8 cellular contexts compared by ENCODE assay signal in the genomic region with DNA sequence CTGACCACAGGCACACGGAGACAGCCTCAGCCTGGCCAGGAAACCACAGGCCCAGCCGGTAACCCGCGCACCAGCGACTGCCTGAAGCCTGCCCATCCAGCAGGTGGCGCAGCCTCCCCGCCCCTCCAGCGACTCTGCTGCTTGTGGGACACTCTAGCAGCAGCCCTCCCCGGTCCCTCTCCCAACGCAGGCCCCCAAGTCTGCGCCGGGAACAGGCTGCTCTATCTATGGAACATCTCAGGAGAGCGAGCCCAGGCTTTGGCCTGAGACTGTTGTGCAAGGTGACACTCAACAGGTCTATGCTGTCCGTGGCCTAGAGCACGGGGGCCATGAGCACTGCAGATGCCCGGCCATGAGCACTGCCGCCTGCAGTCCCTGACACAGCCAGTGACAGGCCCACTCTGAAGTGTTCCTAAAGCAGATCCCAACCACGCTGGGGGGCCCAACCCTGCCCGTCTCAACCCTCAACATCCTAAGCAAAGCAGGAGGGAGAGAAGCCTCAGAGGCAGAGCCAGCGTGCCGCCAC. TPM values are rescaled to one million over a fixed set of nuclear protein-coding genes. Genes with fewer than 3 reads are reported as not detected.
A peak's percentile ranks its signal among the peaks of the same experiment; 100 is the strongest.
DNase-seq lines count a peak whose midpoint lies in the region; FAIRE-seq and TF ChIP-seq lines count a peak whose summit lies in the region.

No MANE protein-coding gene starts in this region.

- peaks cover 71% of the 10 kb centered on the region for H3K36me3 ChIP-seq in A673 (ENCODE audit: insufficient read depth, low read length, poor library complexity, severe bottlenecking)
- no peaks in the 10 kb centered on the region for H3K36me3 ChIP-seq in testis (ENCODE audit: low read depth, missing control alignments)
- peaks cover 8 to 16% of the 10 kb centered on the region in 2 donors for H3K36me3 ChIP-seq in prostate gland
- peaks cover 73% of the 10 kb centered on the region for H3K36me3 ChIP-seq in effector memory CD4-positive, alpha-beta T cell (ENCODE audit: control insufficient read depth, insufficient read depth, low read length)

- WGBS in testis, 2 donors = 78 to 92% methylated on average over 8 to 21 of the region's 21 CpGs
- WGBS in prostate gland = 84% methylated on average over 17 of the region's 21 CpGs

- FAIRE-seq in GM12892 (lab: Jason Lieb, UNC) = no peak

- no TSS peak for BruUV-seq in A673 (replicated peaks; lab: Mats Ljungman, UMichigan)

- H3K27me3 ChIP-seq in A673 (replicated peaks; ENCODE audit: insufficient read depth, low read depth, low read length, poor library complexity) (no peaks in the 10 kb centered on the region), testis (no peaks in the 10 kb centered on the region), prostate gland (replicated peaks; ENCODE audit: insufficient read depth) (no peaks in the 10 kb centered on the region)
- no peaks in the 10 kb centered on the region for H3K27me3 ChIP-seq in effector memory CD4-positive, alpha-beta T cell (replicated peaks; ENCODE audit: control insufficient read depth, insufficient read depth, low read length, poor library complexity, severe bottlenecking)

- POLR2A ChIA-PET in A673 (lab: Charles Lee; ENCODE audit: low non-redundant PET) = no interaction called here

- intact Hi-C loops in A673 (cut with micrococcal nuclease; ENCODE audit: unreplicated experiment) = no loop called here
- intact Hi-C loops in testis (cut with DNase I; ENCODE audit: low total_unique reads) = no loop called here
- intact Hi-C loops in prostate gland (cut with DNase I) = no loop called here

- no peaks in the 10 kb centered on the region for H3K9me3 ChIP-seq in A673 (ENCODE audit: low read depth, low read length, poor library complexity, severe bottlenecking)
- no peaks in the 10 kb centered on the region for H3K9me3 ChIP-seq in testis
- H3K9me3 ChIP-seq in prostate gland = no peaks in the 10 kb centered on the region
- no peaks in the 10 kb centered on the region for H3K9me3 ChIP-seq in effector memory CD4-positive, alpha-beta T cell (ENCODE audit: control insufficient read depth, low read length)

- peak; percentile 62 for TF ChIP-seq CTCF in A673 (conservative IDR thresholded peaks at IDR 0.05; ENCODE audit: low read depth, low read length)
- peak; percentile 90 for TF ChIP-seq CTCF in VCaP (conservative IDR thresholded peaks at IDR 0.05)
- peak in 2 of 3 experiments; percentile 4 to 6 for TF ChIP-seq CTCF in testis (IDR thresholded peaks at IDR 0.05)
- peak in 2 of 4 experiments; percentile 22 to 32 for TF ChIP-seq CTCF in prostate gland (IDR thresholded peaks at IDR 0.05)

- no peaks in the 10 kb centered on the region for H3K4me1 ChIP-seq in A673 (ENCODE audit: insufficient read depth, low read length, poor library complexity, severe bottlenecking)
- no peaks in the 10 kb centered on the region for H3K4me1 ChIP-seq in testis
- H3K4me1 ChIP-seq in prostate gland (replicated peaks) = no peaks in the 10 kb centered on the region
- H3K4me1 ChIP-seq in effector memory CD4-positive, alpha-beta T cell (ENCODE audit: control insufficient read depth, insufficient read depth, low read length, poor library complexity, severe bottlenecking) = no peaks in the 10 kb centered on the region

- no peak for TF ChIP-seq POLR2A in GM12892 (IDR thresholded peaks at IDR 0.05; ENCODE audit: low read depth, low read length)
- TF ChIP-seq POLR2A in testis (IDR thresholded peaks at IDR 0.05) = no peak
- TF ChIP-seq POLR2A in prostate gland (IDR thresholded peaks at IDR 0.05) = no peak

- no peak overlapping the region for H3K4me3 ChIP-seq in A673 (ENCODE audit: low read depth, low read length, poor library complexity, severe bottlenecking)
- H3K4me3 ChIP-seq in testis = no peak overlapping the region
- H3K4me3 ChIP-seq in prostate gland = no peak overlapping the region
- no peak overlapping the region for H3K4me3 ChIP-seq in effector memory CD4-positive, alpha-beta T cell (ENCODE audit: insufficient read depth, low read depth, low read length, poor library complexity, severe bottlenecking)

- H3K27ac ChIP-seq in A673 (ENCODE audit: low read depth, low read length, poor library complexity, severe bottlenecking) = no peak overlapping the region
- peak overlapping the region; percentile 4; the same call in 1 of the 2 replicates for H3K27ac ChIP-seq in VCaP
- H3K27ac ChIP-seq in testis = no peak overlapping the region
- no peak overlapping the region for H3K27ac ChIP-seq in prostate gland
- no peak overlapping the region for H3K27ac ChIP-seq in effector memory CD4-positive, alpha-beta T cell (ENCODE audit: insufficient read depth, low read length, poor library complexity, severe bottlenecking)

- peak; percentile 41 for DNase-seq in A673 (ENCODE audit: low spot score)
- peak; percentile 57 for DNase-seq in GM12892 (ENCODE audit: insufficient read length)
- DNase-seq in germinal center (ENCODE audit: low spot score) = peak; percentile 65
- peak; percentile 43 for DNase-seq in testis
- no peak for DNase-seq in Ammon's horn (ENCODE audit: low spot score)
- no peak for DNase-seq in prostate gland (ENCODE audit: low spot score)
- DNase-seq in effector memory CD4-positive, alpha-beta T cell = no peak

- CTCF ChIA-PET in A673 (lab: Charles Lee) = no interaction called here

RNA-seq across cellular contexts. Expression of gene WDR4, which starts 28.4 kb away (rescaled TPM):
- 54.2 and 55.3 TPM in 2 replicates for total RNA-seq in A673 (2021)
- polyA plus RNA-seq in GM12892 (2012; ENCODE audit: missing spikeins) = 10.4 TPM
- total RNA-seq in testis = 10 to 100 TPM; 24.8 to 24.9 TPM
- 14.2 TPM for polyA plus RNA-seq in testis (ENCODE audit: insufficient read depth, low read depth, low replicate concordance)
- total RNA-seq in prostate gland = 10 to 100 TPM in 1 of 2 donors, 1 to 10 TPM in 1; 7.0 to 11.9 TPM

RNA-seq across cellular contexts. Expression of gene NDUFV3, which starts 42.2 kb away (rescaled TPM):
- total RNA-seq in A673 (2021) (39.1 and 39.6 TPM in 2 replicates), testis (10 to 100 TPM; 37.8 to 53.3 TPM), prostate gland (10 to 100 TPM; 33.2 to 42.1 TPM)
- 16.2 TPM for polyA plus RNA-seq in GM12892 (2012; ENCODE audit: missing spikeins)
- polyA plus RNA-seq in testis (ENCODE audit: insufficient read depth, low read depth, low replicate concordance) = 35.2 TPM

Comparison
In these comparisons a context has a peak if more than half of its experiments do, and no peak if none do; other contexts are left out.
1. DNase-seq: peak in A673 (single experiment), GM12892 (single experiment), germinal center (single experiment) and testis (single experiment); none in Ammon's horn (single experiment), prostate gland (single experiment) and effector memory CD4-positive, alpha-beta T cell (0 of 3).